8 cellular contexts compared by ENCODE assay signal in the genomic region with DNA sequence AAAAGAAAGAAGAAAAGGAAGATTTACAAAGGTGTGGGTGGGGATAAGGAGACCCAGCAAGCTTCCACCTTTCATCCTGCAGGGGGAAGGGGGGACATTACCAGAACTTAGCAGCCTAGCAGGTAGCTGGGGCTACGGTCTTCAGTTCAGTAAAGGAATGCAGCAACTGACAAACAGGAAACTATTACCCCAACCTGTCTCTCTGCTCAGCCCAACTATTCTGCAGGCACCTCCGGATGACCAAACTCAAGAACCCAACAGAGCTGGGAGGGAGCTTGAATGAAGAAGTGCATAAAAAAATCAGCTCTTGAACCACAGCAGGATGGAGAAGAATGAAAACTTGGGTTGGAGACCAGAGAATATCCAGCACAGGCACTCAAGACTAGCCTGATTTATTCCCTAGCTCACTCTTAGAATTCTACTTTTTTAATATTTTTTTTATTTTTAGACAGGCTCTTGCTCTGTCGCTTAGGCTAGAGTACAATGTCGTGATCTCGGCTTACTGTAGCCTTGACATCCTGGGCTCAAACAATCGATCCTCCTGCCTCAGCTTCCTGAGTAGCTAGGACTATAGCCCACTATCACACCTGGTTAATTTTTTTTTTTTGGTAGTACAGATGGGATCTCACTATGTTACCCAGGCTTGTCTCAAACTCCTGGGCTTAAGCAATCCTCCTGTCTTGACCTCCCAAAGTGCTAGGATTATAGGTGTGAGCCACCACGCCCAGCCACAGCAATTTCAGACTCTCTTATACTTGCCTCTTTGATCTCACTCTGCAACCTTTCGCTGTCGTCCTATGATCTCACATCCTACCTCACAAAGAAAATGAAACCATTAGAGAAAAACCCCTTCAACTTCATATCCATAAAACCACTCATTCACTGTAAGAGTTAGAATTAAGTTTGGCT. TPM values are rescaled to one million over a fixed set of nuclear protein-coding genes. Genes with fewer than 3 reads are reported as not detected.
DNase-seq lines count a peak whose midpoint lies in the region; ATAC-seq lines count a peak whose summit lies in the region.
"Had no signal": no experiment of that assay in that cellular context is flagged by ENCODE, and none has a peak within 500 bp of the region (broad histone marks: within the 10 kb centered on the region; RNA-seq: fewer than 3 reads in every experiment).

No MANE protein-coding gene starts in this region.

- H3K27me3 Mint-ChIP-seq in activated CD4-positive, alpha-beta memory T cell treated with anti-CD3 and anti-CD28 coated beads for 36 hours: peaks cover 3% of the 10 kb centered on the region
- H3K27me3 Mint-ChIP-seq in stimulated activated memory B cell treated with anti-CD40 and anti-IgM and Interleukin-4, amounts not matched to agents 10 μg/mL and 1 μg/mL and 100 μg/mL, for 72 hours: peaks cover 60% of the 10 kb centered on the region

- peak overlapping the region; percentile 89 for H3K27ac Mint-ChIP-seq in activated CD4-positive, alpha-beta memory T cell treated with anti-CD3 and anti-CD28 coated beads for 36 hours
- peak overlapping the region; percentile 1 for H3K27ac Mint-ChIP-seq in stimulated activated memory B cell treated with anti-CD40 and anti-IgM and Interleukin-4, amounts not matched to agents 10 μg/mL and 1 μg/mL and 100 μg/mL, for 72 hours

- H3K36me3 Mint-ChIP-seq in activated CD4-positive, alpha-beta memory T cell treated with anti-CD3 and anti-CD28 coated beads for 36 hours: no peaks in the 10 kb centered on the region
- H3K36me3 Mint-ChIP-seq in stimulated activated memory B cell treated with anti-CD40 and anti-IgM and Interleukin-4, amounts not matched to agents 10 μg/mL and 1 μg/mL and 100 μg/mL, for 72 hours: no peaks in the 10 kb centered on the region

- peak overlapping the region; percentile 63 for H3K4me3 Mint-ChIP-seq in activated CD4-positive, alpha-beta memory T cell treated with anti-CD3 and anti-CD28 coated beads for 36 hours
- no peak overlapping the region for H3K4me3 Mint-ChIP-seq in stimulated activated memory B cell treated with anti-CD40 and anti-IgM and Interleukin-4, amounts not matched to agents 10 μg/mL and 1 μg/mL and 100 μg/mL, for 72 hours

- ATAC-seq in GM19397 (IDR thresholded peaks at IDR 0.05; ENCODE audit: unreplicated experiment) (peak; percentile 27), HG02981 (IDR thresholded peaks at IDR 0.05; ENCODE audit: unreplicated experiment) (peak; percentile 30)
- ATAC-seq in stimulated activated memory B cell treated with anti-CD40 and anti-IgM and Interleukin-4, amounts not matched to agents 10 μg/mL and 1 μg/mL and 100 μg/mL, for 72 hours: peak; percentile 37

- peaks cover 61% of the 10 kb centered on the region for H3K4me1 Mint-ChIP-seq in activated CD4-positive, alpha-beta memory T cell treated with anti-CD3 and anti-CD28 coated beads for 36 hours (ENCODE audit: low read depth)
- peaks cover 36% of the 10 kb centered on the region for H3K4me1 Mint-ChIP-seq in stimulated activated memory B cell treated with anti-CD40 and anti-IgM and Interleukin-4, amounts not matched to agents 10 μg/mL and 1 μg/mL and 100 μg/mL, for 72 hours

- POLR2A ChIA-PET in activated CD4-positive, alpha-beta memory T cell treated with anti-CD3 and anti-CD28 coated beads for 36 hours (lab: Charles Lee): interaction anchor here (0.6 to 1.3 kb wide), 3 partner anchors 11 to 1094 kb away, joined by 3 read pairs; no protein-coding TSS in a partner anchor

- peak; percentile 68 for DNase-seq in activated CD4-positive, alpha-beta memory T cell treated with anti-CD3 and anti-CD28 coated beads for 36 hours
- DNase-seq in iPS-NIHi7 (ENCODE audit: extremely low spot score): no peak
- no peak for DNase-seq in DMS153 treated with DMSO at 0.1 percent for 48 hours (lab: John Stamatoyannopoulos, UW; ENCODE audit: unreplicated experiment)
- DNase-seq in RKO (ENCODE audit: low spot score): no peak
- DNase-seq: NCI-H526 treated with DMSO at 0.1 percent for 48 hours had no signal

- CTCF ChIA-PET in activated CD4-positive, alpha-beta memory T cell treated with anti-CD3 and anti-CD28 coated beads for 36 hours (lab: Charles Lee): interaction anchor here (0.8 to 1.1 kb wide), 2 partner anchors 49 to 78 kb away, joined by 3 read pairs; no protein-coding TSS in a partner anchor

- no peaks in the 10 kb centered on the region for H3K9me3 Mint-ChIP-seq in activated CD4-positive, alpha-beta memory T cell treated with anti-CD3 and anti-CD28 coated beads for 36 hours
- no peaks in the 10 kb centered on the region for H3K9me3 Mint-ChIP-seq in stimulated activated memory B cell treated with anti-CD40 and anti-IgM and Interleukin-4, amounts not matched to agents 10 μg/mL and 1 μg/mL and 100 μg/mL, for 72 hours

- intact Hi-C loops in activated CD4-positive, alpha-beta memory T cell treated with anti-CD3 and anti-CD28 coated beads for 36 hours (cut with micrococcal nuclease): loop anchor here (1.0 to 10.0 kb wide), 6 partner anchors 22 to 1102 kb away; partner anchors contain the start of gene OTUD1

RNA-seq across cellular contexts. Expression of gene C10orf67, which starts 18.5 kb away (rescaled TPM):
- under 1 TPM; 0.07 to 0.31 TPM for total RNA-seq in activated CD4-positive, alpha-beta memory T cell treated with anti-CD3 and anti-CD28 coated beads for 36 hours
